20 cellular contexts compared by ENCODE assay signal in the genomic region with DNA sequence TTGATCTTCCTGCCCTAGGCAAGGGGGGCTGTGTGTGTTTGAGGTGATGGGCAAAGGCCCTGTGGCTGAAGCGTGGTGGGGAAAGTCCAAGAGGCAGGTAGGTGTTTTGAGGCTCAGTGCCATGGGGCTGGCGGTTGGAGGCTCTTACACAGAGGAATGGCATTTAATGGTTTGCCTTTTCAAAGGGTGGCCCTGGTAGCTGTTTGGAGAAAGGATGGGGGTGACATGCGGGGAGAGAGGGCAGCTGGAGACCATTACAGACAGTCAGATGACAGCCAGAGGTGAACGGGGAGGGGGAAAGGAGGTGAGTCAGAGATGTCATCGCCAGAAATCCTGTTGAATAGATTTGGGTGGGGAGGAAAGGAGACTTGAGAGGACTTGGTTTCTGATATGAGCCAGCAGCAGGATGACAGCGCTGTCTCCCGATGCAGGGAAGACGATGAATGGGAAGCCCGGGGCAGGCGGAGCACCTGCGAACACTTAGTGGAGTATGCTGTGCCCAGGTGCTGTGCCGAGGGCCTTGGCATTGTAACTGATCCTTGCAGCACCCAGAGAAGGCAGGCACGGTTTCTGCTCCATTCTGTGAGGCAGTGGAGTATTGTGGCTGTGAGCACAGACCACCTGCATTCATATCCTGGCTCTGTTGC. TPM values are rescaled to one million over a fixed set of nuclear protein-coding genes. Genes with fewer than 3 reads are reported as not detected.
DNase-seq lines count a peak whose midpoint lies in the region; ATAC-seq, FAIRE-seq and TF ChIP-seq lines count a peak whose summit lies in the region.
"Had no signal": no experiment of that assay in that cellular context is flagged by ENCODE, and none has a peak within 500 bp of the region (broad histone marks: within the 10 kb centered on the region; RNA-seq: fewer than 3 reads in every experiment).

No MANE protein-coding gene starts in this region.

- intact Hi-C loops in CD4-positive, alpha-beta T cell (cut with DNase I, micrococcal nuclease), result loop anchor here in 1 of 2 experiments (5.0 kb wide), 1 partner anchor 51 kb away; no protein-coding TSS in a partner anchor
- intact Hi-C loops in testis (cut with DNase I; ENCODE audit: low total_unique reads), result no loop called here

- H3K14ac ChIP-seq in H1 (ENCODE audit: insufficient read length), result no peak overlapping the region

- H4K5ac ChIP-seq in H1 (ENCODE audit: insufficient read length, low read depth, low read length), result no peak overlapping the region

- no peak overlapping the region for H4K8ac ChIP-seq in H1 (ENCODE audit: extremely low read depth, insufficient read depth, low read length)

- no peaks in the 10 kb centered on the region for H3K9me3 Mint-ChIP-seq in CD4-positive, alpha-beta T cell
- H3K9me3 Mint-ChIP-seq: activated CD4-positive, alpha-beta memory T cell treated with anti-CD3 and anti-CD28 coated beads, Interleukin-2, amount 10 ng/mL, durations not matched to agents 7 days and 5 days; natural killer cell had no signal

- no peak overlapping the region for H4K91ac ChIP-seq in H1 (replicated peaks; ENCODE audit: insufficient read length, low read length)

- no peak overlapping the region for H3K9ac ChIP-seq in H1 (replicated peaks in 1 of 4; ENCODE audit: extremely low read depth in 1 of 4, low read depth in 3 of 4, low read length in 3 of 4)

- H3K4me3 Mint-ChIP-seq in CD4-positive, alpha-beta T cell, result peak overlapping the region; percentile 11
- H3K4me3 Mint-ChIP-seq: activated CD4-positive, alpha-beta memory T cell treated with anti-CD3 and anti-CD28 coated beads, Interleukin-2, amount 10 ng/mL, durations not matched to agents 7 days and 5 days; HFFc6; natural killer cell had no signal

- 0 out of 2 replicates have a peak overlapping the region, but pooled peaks have one; percentile 32 for H2BK20ac ChIP-seq in H1 (ENCODE audit: low read length)

- peaks cover 95% of the 10 kb centered on the region for H3K4me1 Mint-ChIP-seq in CD4-positive, alpha-beta T cell (ENCODE audit: low read depth)

- DNase-seq in A172 (ENCODE audit: low spot score) (peak; percentile 72), NCI-H2196 (lab: John Stamatoyannopoulos, UW; ENCODE audit: unreplicated experiment) (peak; percentile 42), H1 (ENCODE audit: low read depth in 1 of 2, low spot score in 2 of 2) (no peak), activated gamma-delta T cell (lab: John Stamatoyannopoulos, UW) (no peak), testis (no peak), iPS-NIHi11 (ENCODE audit: low spot score) (no peak)
- no peak for DNase-seq in CD4-positive, alpha-beta T cell
- DNase-seq: activated CD4-positive, alpha-beta memory T cell treated with anti-CD3 and anti-CD28 coated beads, Interleukin-2, amount 10 ng/mL, durations not matched to agents 7 days and 5 days; HFFc6; Karpas-422; natural killer cell; NCI-H2227 treated with DMSO at 0.1 percent for 48 hours had no signal

- no peak overlapping the region for H2BK120ac ChIP-seq in H1 (replicated peaks; ENCODE audit: low read depth, low read length)

- TF ChIP-seq CTCF in CD4-positive, alpha-beta T cell (IDR thresholded peaks at IDR 0.05), result no peak
- TF ChIP-seq CTCF in H1 (IDR thresholded peaks at IDR 0.05; ENCODE audit: control extremely low read depth in 1 of 3, insufficient read depth in 1 of 3, low read depth in 1 of 3, low read length in 3 of 3), result no peak
- TF ChIP-seq CTCF in testis (IDR thresholded peaks at IDR 0.05), result no peak

- no peak overlapping the region for H3K56ac ChIP-seq in H1 (replicated peaks; ENCODE audit: insufficient read length, low read depth, low read length)

- H3K79me2 ChIP-seq in H1 (ENCODE audit: control insufficient read depth in 1 of 2, insufficient read depth in 2 of 2, low read length in 2 of 2), result no peaks in the 10 kb centered on the region

- no peak for TF ChIP-seq EP300 in H1 (IDR thresholded peaks at IDR 0.05; ENCODE audit: borderline replicate concordance in 1 of 2, low read depth in 2 of 2, low read length in 2 of 2)

- no peaks in the 10 kb centered on the region for H3K9me3 ChIP-seq in CD4-positive, alpha-beta T cell (ENCODE audit: control insufficient read depth, low read length)
- H3K9me3 ChIP-seq in H1 (ENCODE audit: insufficient read depth in 2 of 2, low read depth in 1 of 2, low read length in 1 of 2) (0 out of 4 replicates have a peak, but pooled peaks cover 0 to 3% of the 10 kb centered on the region in 2 experiments), testis (no peaks in the 10 kb centered on the region)
- H3K9me3 ChIP-seq: vagina had no signal

- CTCF ChIA-PET in CD4-positive, alpha-beta T cell (lab: Charles Lee), result no interaction called here
- CTCF ChIA-PET in H1 (lab: Charles Lee; ENCODE audit: partially characterized antibody), result interaction anchor here (1.1 to 1.5 kb wide), 4 partner anchors 9 to 123 kb away, joined by 3 to 7 read pairs (median 4); no protein-coding TSS in a partner anchor

- H3K18ac ChIP-seq in H1 (ENCODE audit: extremely low read depth, low read length), result no peak overlapping the region

- TF ChIP-seq POLR2A in H1 (IDR thresholded peaks at IDR 0.05; ENCODE audit: control extremely low read depth in 1 of 2, low read depth in 2 of 2, low read length in 2 of 2), result no peak
- TF ChIP-seq POLR2A in testis (IDR thresholded peaks at IDR 0.05), result no peak

- H3K4ac ChIP-seq in H1 (replicated peaks; ENCODE audit: insufficient read length, low read depth, low read length), result no peak overlapping the region

- H2BK5ac ChIP-seq in H1 (ENCODE audit: low read depth, low read length), result no peak overlapping the region

- FAIRE-seq in H1 (lab: Jason Lieb, UNC), result no peak
- FAIRE-seq: colon, D721Med, G401.6, GM12878, islet of Langerhans had no signal

- H3K27ac ChIP-seq in CD4-positive, alpha-beta T cell (ENCODE audit: low read depth, low read length), result peak overlapping the region; percentile 52
- H3K27ac ChIP-seq in H1 (ENCODE audit: low read depth, low read length) (no peak overlapping the region), testis (no peak overlapping the region)
- H3K27ac ChIP-seq: RWPE1, vagina, VCaP had no signal

- no peak overlapping the region for H2BK15ac ChIP-seq in H1 (ENCODE audit: low read length)

- peaks cover 31% of the 10 kb centered on the region for H3K36me3 Mint-ChIP-seq in CD4-positive, alpha-beta T cell (ENCODE audit: low read depth)
- H3K36me3 Mint-ChIP-seq: natural killer cell had no signal

- peak overlapping the region; percentile 96 for H3K27ac Mint-ChIP-seq in CD4-positive, alpha-beta T cell
- H3K27ac Mint-ChIP-seq: activated CD4-positive, alpha-beta memory T cell treated with anti-CD3 and anti-CD28 coated beads, Interleukin-2, amount 10 ng/mL, durations not matched to agents 7 days and 5 days; HFFc6 had no signal

- no peak for TF ChIP-seq RAD21 in H1 (IDR thresholded peaks at IDR 0.05 in 1 of 2, conservative IDR thresholded peaks at IDR 0.05 in 1 of 2; ENCODE audit: low read depth in 2 of 2, low read length in 2 of 2)

- ATAC-seq in CD4-positive, alpha-beta T cell (ENCODE audit: poor library complexity), result no peak
- ATAC-seq: GM12878, natural killer cell had no signal

- H3K36me3 ChIP-seq in H1 (ENCODE audit: control insufficient read depth in 2 of 4, insufficient read depth in 4 of 4, low read length in 3 of 4), result no peaks in the 10 kb centered on the region
- H3K36me3 ChIP-seq in testis (ENCODE audit: low read depth, missing control alignments), result no peaks in the 10 kb centered on the region
- H3K36me3 ChIP-seq: vagina had no signal

- 89% methylated on average over 13 of the region's 13 CpGs; no CpG with 5 or more reads in 1 of the 2 experiments for WGBS in H1 (ENCODE audit: extremely low coverage in 1 of 2, insufficient coverage in 1 of 2, insufficient read length in 1 of 2, insufficient replicate concordance in 2 of 2, low coverage in 1 of 2, low lambda C conversion rate in 2 of 2, missing lambda C conversion rate in 1 of 2), 2 experiments
- WGBS in testis, 2 donors, result 95 to 97% methylated on average over 13 of the region's 13 CpGs

- H3K23ac ChIP-seq in H1 (ENCODE audit: insufficient read length), result no peak overlapping the region

- no peaks in the 10 kb centered on the region for H3K27me3 Mint-ChIP-seq in CD4-positive, alpha-beta T cell

- no peaks in the 10 kb centered on the region for H3K27me3 ChIP-seq in CD4-positive, alpha-beta T cell (ENCODE audit: control insufficient read depth, insufficient read depth, low read length)
- H3K27me3 ChIP-seq in H1 (replicated peaks in 1 of 4; ENCODE audit: control insufficient read depth in 3 of 4, extremely low read depth in 1 of 4, insufficient read depth in 3 of 4, low read length in 3 of 4), result no peaks in the 10 kb centered on the region
- no peaks in the 10 kb centered on the region for H3K27me3 ChIP-seq in testis
- H3K27me3 ChIP-seq: vagina had no signal

- H3K4me3 ChIP-seq in H1 (ENCODE audit: extremely low read depth in 1 of 4, insufficient read depth in 2 of 4, low read depth in 3 of 4, low read length in 4 of 4) (no peak overlapping the region), testis (no peak overlapping the region)
- H3K4me3 ChIP-seq: GM12878, vagina had no signal

- H4K20me1 ChIP-seq in H1 (replicated peaks in 1 of 2; ENCODE audit: control insufficient read depth in 1 of 2, insufficient read depth in 2 of 2, low read length in 2 of 2), result no peaks in the 10 kb centered on the region

- H3K23me2 ChIP-seq in H1 (ENCODE audit: low read depth, low read length), result no peaks in the 10 kb centered on the region

- no peak overlapping the region for H2BK12ac ChIP-seq in H1 (ENCODE audit: low read depth, low read length)

- H2AK5ac ChIP-seq in H1 (ENCODE audit: low read depth, low read length), result peak overlapping the region; percentile 89; the same call in 1 of the 2 replicates

- no peak overlapping the region for H3K4me2 ChIP-seq in H1 (ENCODE audit: insufficient read depth in 1 of 2, low read depth in 2 of 2, low read length in 2 of 2)

- no peak overlapping the region for H2AFZ ChIP-seq in H1 (ENCODE audit: low read length)

- no peaks in the 10 kb centered on the region; the same call in 1 of the 2 replicates for H3K79me1 ChIP-seq in H1 (ENCODE audit: low read depth, low read length)

- H3K4me1 ChIP-seq in H1 (replicated peaks in 1 of 4; ENCODE audit: control insufficient read depth in 3 of 4, insufficient read depth in 4 of 4, low read length in 3 of 4) (peaks cover 1 to 10% (median 4%) of the 10 kb centered on the region in 4 experiments; a peak in 5 of 7 replicates), testis (peaks cover 8% of the 10 kb centered on the region)

- POLR2A ChIA-PET in CD4-positive, alpha-beta T cell (lab: Charles Lee), result no interaction called here
- POLR2A ChIA-PET in H1 (lab: Charles Lee; ENCODE audit: partially characterized antibody), result no interaction called here

RNA-seq across cellular contexts. Expression of gene MAN1C1, which starts 56.3 kb away (rescaled TPM):
- total RNA-seq in A172 (2014; rRNA removed; shearing (Covaris generic)), result 0.67 and 1.5 TPM in 2 replicates
- 10 to 100 TPM; 44.4 to 46.9 TPM for total RNA-seq in CD4-positive, alpha-beta T cell
- 7.7 and 7.8 TPM in 2 replicates for total RNA-seq in H1 (2021; fragmentation: NEBNext Ultra II Directional; extraction: Animal tissue kit (Norgen Biotek cat#: 25700))
- 14.4 and 15.2 TPM in 2 replicates for polyA plus RNA-seq in H1 (2011; rRNA removed)
- polyA plus RNA-seq in H1 (2011; cell fraction: cytosol; rRNA removed), result 8.9 TPM
- polyA plus RNA-seq in H1 (2011; cell fraction: nucleus; rRNA removed), result 14.7 TPM
- polyA plus RNA-seq in H1 (2012, experiment 1 of 2), result 8.3 to 9.9 TPM (median 8.7 TPM) in 4 replicates
- polyA plus RNA-seq in H1 (2012, experiment 2 of 2), result 6.4 TPM
- 5.7 TPM for polyA plus RNA-seq in H1 (2013, experiment 1 of 2)
- 7.0 TPM for polyA plus RNA-seq in H1 (2013, experiment 2 of 2)
- 7.1 and 9.0 TPM in 2 replicates for polyA minus RNA-seq in H1 (2011; rRNA and poly(A)+ RNA removed)
- polyA minus RNA-seq in H1 (2011; cell fraction: cytosol; rRNA and poly(A)+ RNA removed), result 4.8 TPM
- 6.1 TPM for polyA minus RNA-seq in H1 (2011; cell fraction: nucleus; rRNA and poly(A)+ RNA removed)
- 10 to 100 TPM; 12.8 to 21.1 TPM for total RNA-seq in testis
- 14.8 TPM for polyA plus RNA-seq in testis (ENCODE audit: insufficient read depth, low read depth, low replicate concordance)

Comparison
In these comparisons a context has a peak if more than half of its experiments do, and no peak if none do; other contexts are left out.
1. DNase-seq: peak in A172 (single experiment) and NCI-H2196 (single experiment); none in CD4-positive, alpha-beta T cell (0 of 10), H1 (0 of 2), activated gamma-delta T cell (single experiment), testis (single experiment) and iPS-NIHi11 (single experiment).